ENCODE assay signal across 2 cellular contexts in the genomic region with DNA sequence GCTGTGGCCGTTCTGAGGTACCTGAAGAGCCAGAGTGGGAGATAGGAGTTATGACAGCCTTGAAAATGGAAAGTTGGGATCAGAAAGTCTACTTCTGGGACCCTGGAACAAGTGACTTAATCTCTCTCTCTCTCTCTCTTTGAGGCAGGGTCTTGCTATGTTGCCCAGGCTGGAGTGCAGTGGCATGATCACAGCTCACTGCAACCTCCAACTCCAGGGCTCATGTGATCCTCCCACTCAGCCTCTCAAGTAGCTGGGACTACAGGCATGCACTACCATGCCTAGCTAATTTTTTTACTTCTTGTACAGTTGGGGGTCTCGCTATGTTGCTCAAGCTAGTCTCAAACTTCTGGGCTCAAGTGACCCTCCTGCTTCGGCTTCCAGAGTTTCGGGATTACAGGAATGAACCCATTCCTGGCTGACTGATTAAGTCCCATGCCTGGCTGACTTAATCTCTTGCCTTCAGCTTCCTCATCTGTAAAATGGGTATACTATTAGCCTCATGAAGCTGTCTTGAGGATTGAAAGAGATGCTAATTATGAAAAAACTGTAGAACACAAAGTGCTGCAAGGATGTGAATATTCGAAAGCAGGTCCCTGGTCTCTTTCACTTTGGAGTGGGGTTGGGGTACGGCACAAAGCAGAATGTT.
TF ChIP-seq lines count a peak whose summit lies in the region.

No MANE protein-coding gene starts in this region.

TF ChIP-seq in GM12891, 5 proteins besides CTCF, POLR2A, EP300 and RAD21 (continued from another document):
- TF ChIP-seq SPI1 (IDR thresholded peaks at IDR 0.05; ENCODE audit: low read depth, low read length) = no peak
- TF ChIP-seq POU2F2 (IDR thresholded peaks at IDR 0.05; ENCODE audit: low read depth, low read length) = no peak
- TF ChIP-seq TAF1 (IDR thresholded peaks at IDR 0.05; ENCODE audit: low read depth, low read length) = no peak

TF ChIP-seq in GM12878, 131 proteins besides CTCF, POLR2A, EP300 and RAD21 (continued from another document):
- TF ChIP-seq RUNX3 (IDR thresholded peaks at IDR 0.05; ENCODE audit: low read length) = no peak
- no peak for TF ChIP-seq SREBF2 (IDR thresholded peaks at IDR 0.05; ENCODE audit: low read length)
- TF ChIP-seq, protein P1, sequence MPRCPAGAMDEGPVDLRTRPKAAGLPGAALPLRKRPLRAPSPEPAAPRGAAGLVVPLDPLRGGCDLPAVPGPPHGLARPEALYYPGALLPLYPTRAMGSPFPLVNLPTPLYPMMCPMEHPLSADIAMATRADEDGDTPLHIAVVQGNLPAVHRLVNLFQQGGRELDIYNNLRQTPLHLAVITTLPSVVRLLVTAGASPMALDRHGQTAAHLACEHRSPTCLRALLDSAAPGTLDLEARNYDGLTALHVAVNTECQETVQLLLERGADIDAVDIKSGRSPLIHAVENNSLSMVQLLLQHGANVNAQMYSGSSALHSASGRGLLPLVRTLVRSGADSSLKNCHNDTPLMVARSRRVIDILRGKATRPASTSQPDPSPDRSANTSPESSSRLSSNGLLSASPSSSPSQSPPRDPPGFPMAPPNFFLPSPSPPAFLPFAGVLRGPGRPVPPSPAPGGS (IDR thresholded peaks at IDR 0.05; ENCODE audit: borderline replicate concordance, insufficient read depth, low read depth, low read length, poor library complexity, severe bottlenecking) = no peak
- no peak for TF ChIP-seq BMI1 (IDR thresholded peaks at IDR 0.05; ENCODE audit: borderline replicate concordance)
- TF ChIP-seq CHD2 (IDR thresholded peaks at IDR 0.05; ENCODE audit: borderline replicate concordance, low read depth, low read length) = no peak
- TF ChIP-seq RB1 (IDR thresholded peaks at IDR 0.05; ENCODE audit: borderline replicate concordance) = no peak
- TF ChIP-seq, protein P2, sequence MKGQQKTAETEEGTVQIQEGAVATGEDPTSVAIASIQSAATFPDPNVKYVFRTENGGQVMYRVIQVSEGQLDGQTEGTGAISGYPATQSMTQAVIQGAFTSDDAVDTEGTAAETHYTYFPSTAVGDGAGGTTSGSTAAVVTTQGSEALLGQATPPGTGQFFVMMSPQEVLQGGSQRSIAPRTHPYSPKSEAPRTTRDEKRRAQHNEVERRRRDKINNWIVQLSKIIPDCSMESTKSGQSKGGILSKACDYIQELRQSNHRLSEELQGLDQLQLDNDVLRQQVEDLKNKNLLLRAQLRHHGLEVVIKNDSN (IDR thresholded peaks at IDR 0.05; ENCODE audit: borderline replicate concordance, extremely low read length, insufficient read depth, low read depth, low read length) = no peak
- TF ChIP-seq, protein P3, sequence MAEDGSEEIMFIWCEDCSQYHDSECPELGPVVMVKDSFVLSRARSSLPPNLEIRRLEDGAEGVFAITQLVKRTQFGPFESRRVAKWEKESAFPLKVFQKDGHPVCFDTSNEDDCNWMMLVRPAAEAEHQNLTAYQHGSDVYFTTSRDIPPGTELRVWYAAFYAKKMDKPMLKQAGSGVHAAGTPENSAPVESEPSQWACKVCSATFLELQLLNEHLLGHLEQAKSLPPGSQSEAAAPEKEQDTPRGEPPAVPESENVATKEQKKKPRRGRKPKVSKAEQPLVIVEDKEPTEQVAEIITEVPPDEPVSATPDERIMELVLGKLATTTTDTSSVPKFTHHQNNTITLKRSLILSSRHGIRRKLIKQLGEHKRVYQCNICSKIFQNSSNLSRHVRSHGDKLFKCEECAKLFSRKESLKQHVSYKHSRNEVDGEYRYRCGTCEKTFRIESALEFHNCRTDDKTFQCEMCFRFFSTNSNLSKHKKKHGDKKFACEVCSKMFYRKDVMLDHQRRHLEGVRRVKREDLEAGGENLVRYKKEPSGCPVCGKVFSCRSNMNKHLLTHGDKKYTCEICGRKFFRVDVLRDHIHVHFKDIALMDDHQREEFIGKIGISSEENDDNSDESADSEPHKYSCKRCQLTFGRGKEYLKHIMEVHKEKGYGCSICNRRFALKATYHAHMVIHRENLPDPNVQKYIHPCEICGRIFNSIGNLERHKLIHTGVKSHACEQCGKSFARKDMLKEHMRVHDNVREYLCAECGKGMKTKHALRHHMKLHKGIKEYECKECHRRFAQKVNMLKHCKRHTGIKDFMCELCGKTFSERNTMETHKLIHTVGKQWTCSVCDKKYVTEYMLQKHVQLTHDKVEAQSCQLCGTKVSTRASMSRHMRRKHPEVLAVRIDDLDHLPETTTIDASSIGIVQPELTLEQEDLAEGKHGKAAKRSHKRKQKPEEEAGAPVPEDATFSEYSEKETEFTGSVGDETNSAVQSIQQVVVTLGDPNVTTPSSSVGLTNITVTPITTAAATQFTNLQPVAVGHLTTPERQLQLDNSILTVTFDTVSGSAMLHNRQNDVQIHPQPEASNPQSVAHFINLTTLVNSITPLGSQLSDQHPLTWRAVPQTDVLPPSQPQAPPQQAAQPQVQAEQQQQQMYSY (CRISPR knock-in tag; IDR thresholded peaks at IDR 0.05) = no peak
- TF ChIP-seq ZBED1 (IDR thresholded peaks at IDR 0.05; ENCODE audit: borderline replicate concordance) = no peak
- TF ChIP-seq, protein P4, sequence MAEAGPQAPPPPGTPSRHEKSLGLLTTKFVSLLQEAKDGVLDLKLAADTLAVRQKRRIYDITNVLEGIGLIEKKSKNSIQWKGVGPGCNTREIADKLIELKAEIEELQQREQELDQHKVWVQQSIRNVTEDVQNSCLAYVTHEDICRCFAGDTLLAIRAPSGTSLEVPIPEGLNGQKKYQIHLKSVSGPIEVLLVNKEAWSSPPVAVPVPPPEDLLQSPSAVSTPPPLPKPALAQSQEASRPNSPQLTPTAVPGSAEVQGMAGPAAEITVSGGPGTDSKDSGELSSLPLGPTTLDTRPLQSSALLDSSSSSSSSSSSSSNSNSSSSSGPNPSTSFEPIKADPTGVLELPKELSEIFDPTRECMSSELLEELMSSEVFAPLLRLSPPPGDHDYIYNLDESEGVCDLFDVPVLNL (IDR thresholded peaks at IDR 0.05; ENCODE audit: low read depth, low read length) = no peak
- no peak for TF ChIP-seq ZSCAN29 (IDR thresholded peaks at IDR 0.05)
- no peak for TF ChIP-seq RBBP5 (conservative IDR thresholded peaks at IDR 0.05)
- TF ChIP-seq WRNIP1 (IDR thresholded peaks at IDR 0.05; ENCODE audit: borderline replicate concordance, low read depth, low read length) = no peak
- no peak for TF ChIP-seq HDAC6 (IDR thresholded peaks at IDR 0.05; ENCODE audit: unreplicated experiment)
- no peak for TF ChIP-seq NFYA (IDR thresholded peaks at IDR 0.05; ENCODE audit: borderline replicate concordance, low read depth, low read length)
- no peak for TF ChIP-seq RAD51 (IDR thresholded peaks at IDR 0.05)
- no peak for TF ChIP-seq YBX1 (IDR thresholded peaks at IDR 0.05)
- TF ChIP-seq, protein P5, sequence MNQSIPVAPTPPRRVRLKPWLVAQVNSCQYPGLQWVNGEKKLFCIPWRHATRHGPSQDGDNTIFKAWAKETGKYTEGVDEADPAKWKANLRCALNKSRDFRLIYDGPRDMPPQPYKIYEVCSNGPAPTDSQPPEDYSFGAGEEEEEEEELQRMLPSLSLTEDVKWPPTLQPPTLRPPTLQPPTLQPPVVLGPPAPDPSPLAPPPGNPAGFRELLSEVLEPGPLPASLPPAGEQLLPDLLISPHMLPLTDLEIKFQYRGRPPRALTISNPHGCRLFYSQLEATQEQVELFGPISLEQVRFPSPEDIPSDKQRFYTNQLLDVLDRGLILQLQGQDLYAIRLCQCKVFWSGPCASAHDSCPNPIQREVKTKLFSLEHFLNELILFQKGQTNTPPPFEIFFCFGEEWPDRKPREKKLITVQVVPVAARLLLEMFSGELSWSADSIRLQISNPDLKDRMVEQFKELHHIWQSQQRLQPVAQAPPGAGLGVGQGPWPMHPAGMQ (IDR thresholded peaks at IDR 0.05; ENCODE audit: borderline replicate concordance) = no peak
- TF ChIP-seq TARDBP (IDR thresholded peaks at IDR 0.05; ENCODE audit: borderline replicate concordance) = no peak
